18 cellular contexts compared by ENCODE assay signal in genomic region chrY:8544715-8545114, GRCh38.
A peak's percentile ranks its signal among the peaks of the same experiment; 100 is the strongest.
DNase-seq lines count a peak whose midpoint lies in the region; ATAC-seq and TF ChIP-seq lines count a peak whose summit lies in the region.
"Had no signal": no experiment of that assay in that cellular context is flagged by ENCODE, and none has a peak within 500 bp of the region (broad histone marks: within the 10 kb centered on the region; RNA-seq: fewer than 3 reads in every experiment).

No MANE protein-coding gene starts in this region.

- no peaks in the 10 kb centered on the region for H3K36me3 Mint-ChIP-seq in memory B cell
- no peaks in the 10 kb centered on the region for H3K36me3 Mint-ChIP-seq in CD4-positive, alpha-beta memory T cell

- intact Hi-C loops in CD4-positive, alpha-beta memory T cell (cut with micrococcal nuclease), result no loop called here

- ATAC-seq in GM19043 (IDR thresholded peaks at IDR 0.05; ENCODE audit: low read depth, unreplicated experiment), result peak; percentile 80
- ATAC-seq in GM21619 (IDR thresholded peaks at IDR 0.05; ENCODE audit: unreplicated experiment), result peak; percentile 70
- ATAC-seq in HG03432 (IDR thresholded peaks at IDR 0.05; ENCODE audit: unreplicated experiment), result peak; percentile 68
- peak; percentile 76 for ATAC-seq in memory B cell (ENCODE audit: low read depth)
- no peak for ATAC-seq in GM18873 (IDR thresholded peaks at IDR 0.05; ENCODE audit: low FRiP score, unreplicated experiment)
- ATAC-seq: A549 had no signal

- H3K9me3 ChIP-seq in BE2C, result no peaks in the 10 kb centered on the region
- no peaks in the 10 kb centered on the region for H3K9me3 ChIP-seq in CD4-positive, alpha-beta memory T cell (ENCODE audit: control insufficient read depth in 1 of 2, low read length in 2 of 2)
- H3K9me3 ChIP-seq: A549 had no signal

- no peak overlapping the region for H3K27ac Mint-ChIP-seq in memory B cell
- no peak overlapping the region for H3K27ac Mint-ChIP-seq in CD4-positive, alpha-beta memory T cell
- H3K27ac Mint-ChIP-seq: H9 had no signal

- no peak overlapping the region for H3K27ac ChIP-seq in CD4-positive, alpha-beta memory T cell (ENCODE audit: low read depth, low read length)
- H3K27ac ChIP-seq: A549 had no signal

- H3K36me3 ChIP-seq in BE2C, result no peaks in the 10 kb centered on the region
- no peaks in the 10 kb centered on the region for H3K36me3 ChIP-seq in CD4-positive, alpha-beta memory T cell (ENCODE audit: insufficient read depth, low read length)

- no peak overlapping the region for H3K4me3 ChIP-seq in BE2C (ENCODE audit: low read depth, low read length)
- H3K4me3 ChIP-seq in CD4-positive, alpha-beta memory T cell (ENCODE audit: low read length in 2 of 2), result no peak overlapping the region
- H3K4me3 ChIP-seq: A549 had no signal

- DNase-seq in memory B cell (ENCODE audit: low spot score in 2 of 2) (no peak), BE2C (no peak)
- no peak for DNase-seq in CD4-positive, alpha-beta memory T cell
- DNase-seq: C1 segment of cervical spinal cord; H9; MM.1S; NCI-H1105; NCI-H1694; NCI-H2081 treated with DMSO at 0.1 percent for 48 hours; NK-92 treated with Interleukin-12 subunit alpha and Interleukin-12 subunit beta, amount 100 ng/mL, for 24 hours; OCI-M1; Right ventricle myocardium superior; SW 1271 had no signal

- CTCF ChIA-PET in CD4-positive, alpha-beta memory T cell (lab: Charles Lee; ENCODE audit: partially characterized antibody), result no interaction called here

- POLR2A ChIA-PET in CD4-positive, alpha-beta memory T cell (lab: Charles Lee; ENCODE audit: partially characterized antibody), result no interaction called here

- H3K27me3 Mint-ChIP-seq in memory B cell, result no peaks in the 10 kb centered on the region
- no peaks in the 10 kb centered on the region for H3K27me3 Mint-ChIP-seq in CD4-positive, alpha-beta memory T cell

- H3K4me1 ChIP-seq in BE2C, result no peaks in the 10 kb centered on the region
- H3K4me1 ChIP-seq in CD4-positive, alpha-beta memory T cell (ENCODE audit: insufficient read depth, low read length), result no peaks in the 10 kb centered on the region
- H3K4me1 ChIP-seq: A549 had no signal

- no peak overlapping the region for H3K4me3 Mint-ChIP-seq in memory B cell
- no peak overlapping the region for H3K4me3 Mint-ChIP-seq in CD4-positive, alpha-beta memory T cell
- H3K4me3 Mint-ChIP-seq: H9 had no signal

- no peaks in the 10 kb centered on the region for H3K27me3 ChIP-seq in BE2C
- H3K27me3 ChIP-seq in CD4-positive, alpha-beta memory T cell (ENCODE audit: insufficient read depth, low read length), result no peaks in the 10 kb centered on the region

- peaks cover 15% of the 10 kb centered on the region for H3K4me1 Mint-ChIP-seq in memory B cell
- no peaks in the 10 kb centered on the region for H3K4me1 Mint-ChIP-seq in CD4-positive, alpha-beta memory T cell
- H3K4me1 Mint-ChIP-seq: H9 had no signal

- no peaks in the 10 kb centered on the region for H3K9me3 Mint-ChIP-seq in memory B cell
- no peaks in the 10 kb centered on the region for H3K9me3 Mint-ChIP-seq in CD4-positive, alpha-beta memory T cell
- H3K9me3 Mint-ChIP-seq: H9 had no signal

- TF ChIP-seq CTCF in BE2C (IDR thresholded peaks at IDR 0.05; ENCODE audit: low read depth, low read length), result no peak
